28 cellular contexts compared by ENCODE assay signal in the genomic region with DNA sequence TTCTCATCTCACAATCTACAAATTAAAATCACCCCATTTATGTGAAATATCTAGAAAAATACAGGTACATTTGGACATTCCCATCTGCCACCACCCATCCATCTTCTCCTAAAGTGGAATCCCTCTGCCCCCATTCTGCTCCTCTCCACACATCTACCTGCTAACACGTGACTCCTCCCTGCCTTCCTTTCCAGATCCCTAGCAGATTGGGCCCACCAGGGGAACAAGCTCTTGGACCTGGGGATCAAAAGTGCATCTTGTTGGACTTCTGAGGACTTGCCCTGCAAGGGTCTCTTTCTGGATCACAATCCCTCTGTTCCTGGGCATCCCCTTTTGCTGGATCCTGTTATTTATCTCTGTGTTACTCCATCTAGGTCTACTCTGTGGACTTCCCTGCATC.
"Had no signal": no experiment of that assay in that cellular context is flagged by ENCODE, and none has a peak within 500 bp of the region (broad histone marks: within the 10 kb centered on the region; RNA-seq: fewer than 3 reads in every experiment).

No MANE protein-coding gene starts in this region.

- H3K79me2 ChIP-seq: parathyroid adenoma had no signal

- DNase-seq: hippocampal formation; kidney glomerular epithelial cell; left cardiac atrium; lower lobe of right lung; mammary epithelial cell; mesendoderm; midbrain; mucosa of descending colon; naive thymus-derived CD4-positive, alpha-beta T cell; nucleus accumbens; psoas muscle; right lobe of liver; stimulated activated CD4-positive, alpha-beta T cell treated with anti-CD3 and anti-CD28 coated beads, Interleukin-1b, Interleukin-23, amount 100 ng/mL, for 48 hours; stimulated activated CD4-positive, alpha-beta T cell treated with anti-CD3 and anti-CD28 coated beads, Interleukin-2, amount 100 ng/mL, for 48 hours; stimulated activated CD4-positive, alpha-beta T cell treated with anti-CD3 and anti-CD28 coated beads, Interleukin-4, amount 100 ng/mL, for 4 hours; stimulated activated CD8-positive, alpha-beta memory T cell treated with anti-CD3 and anti-CD28 coated beads, Interleukin-4, amount 100 ng/mL, for 48 hours; stimulated activated naive CD4-positive, alpha-beta T cell treated with Interleukin-2 at 50 U/mL for 16 hours; stimulated activated naive CD8-positive, alpha-beta T cell treated with anti-CD3 and anti-CD28 coated beads, Interleukin-15, amount 100 ng/mL, for 72 hours; substantia nigra had no signal

- H3K4me3 ChIP-seq: lower lobe of right lung, mucosa of descending colon, psoas muscle, right lobe of liver, smooth muscle cell, tibial nerve, vagina had no signal

- H3K9ac ChIP-seq: parathyroid adenoma had no signal

- H3K4me3 Mint-ChIP-seq: naive thymus-derived CD4-positive, alpha-beta T cell; natural killer cell treated with Interleukin-12 subunit alpha and Interleukin-12 subunit beta and Interleukin-15 and Interleukin-18, amount 100 ng/mL, for 72 hours; neural crest cell; stimulated activated memory B cell treated with anti-CD40 and anti-IgM and Interleukin-4, amounts not matched to agents 10 μg/mL and 1 μg/mL and 100 μg/mL, for 72 hours; stimulated activated naive CD8-positive, alpha-beta T cell treated with anti-CD3 and anti-CD28 coated beads, Interleukin-15, amount 100 ng/mL, for 72 hours; type B pancreatic cell had no signal

- H3K9me3 Mint-ChIP-seq: naive thymus-derived CD4-positive, alpha-beta T cell; natural killer cell treated with Interleukin-12 subunit alpha and Interleukin-12 subunit beta and Interleukin-15 and Interleukin-18, amount 100 ng/mL, for 72 hours; neural crest cell; stimulated activated memory B cell treated with anti-CD40 and anti-IgM and Interleukin-4, amounts not matched to agents 10 μg/mL and 1 μg/mL and 100 μg/mL, for 72 hours; stimulated activated naive CD8-positive, alpha-beta T cell treated with anti-CD3 and anti-CD28 coated beads, Interleukin-15, amount 100 ng/mL, for 72 hours; type B pancreatic cell had no signal

- H3K27ac ChIP-seq: lower lobe of right lung, parathyroid adenoma, psoas muscle, right lobe of liver, tibial nerve, vagina had no signal

- H3K27ac Mint-ChIP-seq: natural killer cell treated with Interleukin-12 subunit alpha and Interleukin-12 subunit beta and Interleukin-15 and Interleukin-18, amount 100 ng/mL, for 72 hours; stimulated activated memory B cell treated with anti-CD40 and anti-IgM and Interleukin-4, amounts not matched to agents 10 μg/mL and 1 μg/mL and 100 μg/mL, for 72 hours; type B pancreatic cell had no signal

- H3K4me1 Mint-ChIP-seq: naive thymus-derived CD4-positive, alpha-beta T cell; stimulated activated naive CD8-positive, alpha-beta T cell treated with anti-CD3 and anti-CD28 coated beads, Interleukin-15, amount 100 ng/mL, for 72 hours had no signal

- H2AFZ ChIP-seq: parathyroid adenoma had no signal

- H3K4me1 ChIP-seq: lower lobe of right lung, parathyroid adenoma, psoas muscle, right lobe of liver, vagina had no signal

- H3K27me3 ChIP-seq: right lobe of liver, vagina had no signal

- ATAC-seq: left cardiac atrium; left lobe of liver; lower lobe of right lung; mucosa of descending colon; naive thymus-derived CD4-positive, alpha-beta T cell; natural killer cell treated with Interleukin-12 subunit alpha and Interleukin-12 subunit beta and Interleukin-15 and Interleukin-18, amount 100 ng/mL, for 72 hours; psoas muscle; right lobe of liver; stimulated activated memory B cell treated with anti-CD40 and anti-IgM and Interleukin-4, amounts not matched to agents 10 μg/mL and 1 μg/mL and 100 μg/mL, for 72 hours; stimulated activated naive CD8-positive, alpha-beta T cell treated with anti-CD3 and anti-CD28 coated beads, Interleukin-15, amount 100 ng/mL, for 72 hours had no signal

- H3K4me2 ChIP-seq: smooth muscle cell had no signal

- H3K36me3 Mint-ChIP-seq: naive thymus-derived CD4-positive, alpha-beta T cell; natural killer cell treated with Interleukin-12 subunit alpha and Interleukin-12 subunit beta and Interleukin-15 and Interleukin-18, amount 100 ng/mL, for 72 hours; stimulated activated memory B cell treated with anti-CD40 and anti-IgM and Interleukin-4, amounts not matched to agents 10 μg/mL and 1 μg/mL and 100 μg/mL, for 72 hours; type B pancreatic cell had no signal

- H3K9me3 ChIP-seq: lower lobe of right lung, mucosa of descending colon, psoas muscle, right lobe of liver, tibial nerve, vagina had no signal

- H3K27me3 Mint-ChIP-seq: stimulated activated memory B cell treated with anti-CD40 and anti-IgM and Interleukin-4, amounts not matched to agents 10 μg/mL and 1 μg/mL and 100 μg/mL, for 72 hours had no signal

- H3K36me3 ChIP-seq: lower lobe of right lung, right lobe of liver, tibial nerve, vagina had no signal
